ENCODE assay signal across 13 cellular contexts in the genomic region with DNA sequence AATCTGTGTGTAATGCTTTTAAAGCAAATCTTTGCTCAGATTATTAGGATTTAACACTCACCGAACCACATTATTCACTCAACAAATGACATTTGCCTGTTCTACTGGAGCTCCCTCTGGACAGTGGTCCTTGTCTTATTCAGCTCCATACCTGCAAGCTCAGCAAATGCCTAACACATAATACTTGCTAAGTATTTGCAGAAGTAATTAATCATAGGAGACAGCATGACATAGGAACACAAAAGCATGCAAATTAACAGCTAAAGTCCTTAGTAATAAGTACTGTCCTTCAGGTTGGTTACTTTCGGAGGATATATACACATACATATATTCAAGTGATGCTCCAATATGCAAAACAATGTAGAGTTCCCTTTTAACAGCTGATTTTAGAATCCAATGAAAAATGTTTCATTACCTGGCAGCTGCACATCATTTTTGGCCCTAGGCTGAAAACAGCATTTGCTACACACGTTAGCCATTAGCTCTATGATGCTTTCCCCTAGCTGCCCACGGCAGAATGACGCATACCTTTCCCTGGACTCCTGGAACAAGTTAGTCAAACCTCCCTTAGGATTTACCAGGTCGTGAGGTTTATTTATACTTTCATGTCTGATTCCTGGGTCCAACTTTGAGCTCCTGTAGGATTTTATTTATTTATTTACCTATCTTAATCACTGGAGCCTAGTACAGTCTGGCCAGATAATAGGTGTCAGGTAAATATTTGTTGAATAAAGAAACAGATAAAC. TPM values are rescaled to one million over a fixed set of nuclear protein-coding genes. Genes with fewer than 3 reads are reported as not detected.
A peak's percentile ranks its signal among the peaks of the same experiment; 100 is the strongest.
DNase-seq lines count a peak whose midpoint lies in the region; ATAC-seq, FAIRE-seq and TF ChIP-seq lines count a peak whose summit lies in the region.
"Had no signal": no experiment of that assay in that cellular context is flagged by ENCODE, and none has a peak within 500 bp of the region (broad histone marks: within the 10 kb centered on the region; RNA-seq: fewer than 3 reads in every experiment).

No MANE protein-coding gene starts in this region.

- peaks cover 26% of the 10 kb centered on the region for H3K79me1 ChIP-seq in mesenchymal stem cell (replicated peaks; ENCODE audit: low read length, poor library complexity, severe bottlenecking)

- DNase-seq in bronchial epithelial cell (ENCODE audit: low read depth) (peak; percentile 40), mesenchymal stem cell (peak; percentile 23), DMS79 treated with DMSO at 0.1 percent for 48 hours (lab: John Stamatoyannopoulos, UW) (no peak)
- no peak for DNase-seq in stimulated activated CD4-positive, alpha-beta T cell treated with anti-CD3 and anti-CD28 coated beads, Interleukin-2, amount 100 ng/mL, for 48 hours
- DNase-seq: activated effector memory CD4-positive, alpha-beta T cell treated with Interleukin-2 at 50 U/mL for 16 hours; NCI-H2107; uterus had no signal

- H2BK5ac ChIP-seq in mesenchymal stem cell (ENCODE audit: low read depth, low read length, poor library complexity, severe bottlenecking): no peak overlapping the region

- no peak overlapping the region for H2BK15ac ChIP-seq in mesenchymal stem cell (ENCODE audit: low read depth, poor library complexity, severe bottlenecking)

- peaks cover 26 to 94% of the 10 kb centered on the region in 2 experiments for H3K36me3 ChIP-seq in HEK293 (ENCODE audit: control insufficient read depth in 2 of 2, insufficient read depth in 1 of 2, low read length in 2 of 2)
- peaks cover 6% of the 10 kb centered on the region for H3K36me3 ChIP-seq in bronchial epithelial cell (ENCODE audit: control insufficient read depth, insufficient read depth, low read length)
- peaks cover 10 to 85% of the 10 kb centered on the region in 2 experiments for H3K36me3 ChIP-seq in mesenchymal stem cell (ENCODE audit: control insufficient read depth in 1 of 2, insufficient read depth in 2 of 2, low read depth in 1 of 2, low read length in 2 of 2)
- H3K36me3 ChIP-seq: uterus had no signal

- no peak overlapping the region for H2BK120ac ChIP-seq in mesenchymal stem cell (ENCODE audit: low read depth, low read length)

- no peak overlapping the region for H3K4ac ChIP-seq in mesenchymal stem cell (ENCODE audit: low read depth in 1 of 2, low read length in 2 of 2)

- no peak overlapping the region for H2AFZ ChIP-seq in mesenchymal stem cell (ENCODE audit: low read depth, low read length)

- H3K4me1 ChIP-seq in HEK293 (ENCODE audit: control insufficient read depth, insufficient read depth, low read length): no peaks in the 10 kb centered on the region
- no peaks in the 10 kb centered on the region for H3K4me1 ChIP-seq in mesenchymal stem cell (ENCODE audit: control insufficient read depth, insufficient read depth, low read depth, low read length)
- H3K4me1 ChIP-seq: uterus had no signal

- H3K14ac ChIP-seq in mesenchymal stem cell (ENCODE audit: low read length in 2 of 2): no peak overlapping the region

- no peak overlapping the region for H3K4me2 ChIP-seq in mesenchymal stem cell (ENCODE audit: low read length, poor library complexity, severe bottlenecking)
- H3K4me2 ChIP-seq: BLaER1 treated with 17β-estradiol and CSF1 and Interleukin-3, amounts not matched to agents 10 nM and 100 nM had no signal

- CTCF ChIA-PET in HEK293 (lab: Yijun Ruan, JAX): interaction anchor here (0.6 to 2.6 kb wide), 10 partner anchors 9 to 446 kb away, joined by 3 to 12 read pairs (median 4); partner anchors contain the start of gene CNEP1R1

- FAIRE-seq in bronchial epithelial cell (lab: Jason Lieb, UNC): no peak

- no peak overlapping the region for H4K91ac ChIP-seq in mesenchymal stem cell (ENCODE audit: low read length)

- no peak overlapping the region for H4K8ac ChIP-seq in mesenchymal stem cell (ENCODE audit: low read length)

- POLR2A ChIA-PET in HEK293 (lab: Yijun Ruan, JAX): no interaction called here

- ATAC-seq in HG02678 (IDR thresholded peaks at IDR 0.05; ENCODE audit: unreplicated experiment) (no peak), HG03342 (IDR thresholded peaks at IDR 0.05; ENCODE audit: unreplicated experiment) (no peak)
- ATAC-seq: Panc1 had no signal

- H3K9me3 ChIP-seq in HEK293 (ENCODE audit: control insufficient read depth, insufficient read depth, low read depth, low read length) (no peaks in the 10 kb centered on the region), mesenchymal stem cell (ENCODE audit: control insufficient read depth, low read length) (no peaks in the 10 kb centered on the region)
- H3K9me3 ChIP-seq: BLaER1 treated with 17β-estradiol and CSF1 and Interleukin-3, amounts not matched to agents 10 nM and 100 nM; uterus had no signal

- H2AK5ac ChIP-seq in mesenchymal stem cell (ENCODE audit: low read length, severe bottlenecking): no peak overlapping the region

- no peak overlapping the region for H3K18ac ChIP-seq in mesenchymal stem cell (ENCODE audit: low read depth in 1 of 2, low read length in 2 of 2)

- 90% methylated on average over 5 of the region's 6 CpGs for WGBS in mesenchymal stem cell

- H3K27me3 ChIP-seq in bronchial epithelial cell (ENCODE audit: control insufficient read depth, insufficient read depth, low read length) (no peaks in the 10 kb centered on the region), mesenchymal stem cell (ENCODE audit: control insufficient read depth in 1 of 2, insufficient read depth in 1 of 2, low read length in 2 of 2) (no peaks in the 10 kb centered on the region)
- H3K27me3 ChIP-seq: BLaER1 treated with 17β-estradiol and CSF1 and Interleukin-3, amounts not matched to agents 10 nM and 100 nM; uterus had no signal

- peak overlapping the region; percentile 75 for H3K9ac ChIP-seq in mesenchymal stem cell (ENCODE audit: low read length)

- no peak overlapping the region for H3K4me3 ChIP-seq in HEK293 (ENCODE audit: low read depth, low read length)
- no peak overlapping the region for H3K4me3 ChIP-seq in bronchial epithelial cell (ENCODE audit: low read depth, low read length)
- no peak overlapping the region for H3K4me3 ChIP-seq in mesenchymal stem cell (ENCODE audit: insufficient read depth in 1 of 2, low read depth in 1 of 2, low read length in 2 of 2)
- H3K4me3 ChIP-seq: BLaER1 treated with 17β-estradiol and CSF1 and Interleukin-3, amounts not matched to agents 10 nM and 100 nM; uterus had no signal

- H3K27ac ChIP-seq in 22Rv1: peak overlapping the region; percentile 36
- no peak overlapping the region for H3K27ac ChIP-seq in HEK293 (ENCODE audit: extremely low read depth, low read depth, low read length)
- H3K27ac ChIP-seq in mesenchymal stem cell (ENCODE audit: low read length, poor library complexity, severe bottlenecking): no peak overlapping the region
- H3K27ac ChIP-seq: BLaER1 treated with 17β-estradiol and CSF1 and Interleukin-3, amounts not matched to agents 10 nM and 100 nM; uterus had no signal

- no peak overlapping the region for H3K23ac ChIP-seq in mesenchymal stem cell (ENCODE audit: low read length in 2 of 2)

- H2BK12ac ChIP-seq in mesenchymal stem cell (ENCODE audit: low read length in 2 of 2): no peak overlapping the region

- TF ChIP-seq CTCF in 22Rv1 (IDR thresholded peaks at IDR 0.05) (no peak), HEK293 (tag by site-specific recombination; IDR thresholded peaks at IDR 0.05) (no peak), bronchial epithelial cell (IDR thresholded peaks at IDR 0.05; ENCODE audit: insufficient read depth, low read length, severe bottlenecking) (no peak)

TF ChIP-seq in HEK293, 187 proteins besides CTCF, POLR2A, EP300 and RAD21:
- TF ChIP-seq ZBTB20 (tag by site-specific recombination; IDR thresholded peaks at IDR 0.05) (peak; percentile 54; the same call in 1 of the 2 replicates), MYNN (tag by site-specific recombination; IDR thresholded peaks at IDR 0.05; ENCODE audit: borderline replicate concordance) (no peak), ZNF701 (tag by site-specific recombination; IDR thresholded peaks at IDR 0.05) (no peak)

RNA-seq across cellular contexts. Expression of gene BRD7, which starts 8.6 kb away (rescaled TPM):
- 33.2 and 64.4 TPM in 2 replicates for total RNA-seq in bronchial epithelial cell
- 60.1 TPM for polyA plus RNA-seq in mesenchymal stem cell (2013, experiment 1 of 2)
- polyA plus RNA-seq in mesenchymal stem cell (2013, experiment 2 of 2): 63.9 TPM

Comparison
In these comparisons a context has a peak if more than half of its experiments do, and no peak if none do; other contexts are left out.
1. DNase-seq: peak in bronchial epithelial cell (single experiment) and mesenchymal stem cell (single experiment); none in stimulated activated CD4-positive, alpha-beta T cell treated with anti-CD3 and anti-CD28 coated beads, Interleukin-2, amount 100 ng/mL, for 48 hours (0 of 2) and DMS79 treated with DMSO at 0.1 percent for 48 hours (single experiment).